In genomic region chr16:668519-669171, GRCh38 we compare ENCODE assay signal across 6 cellular contexts. TPM values are rescaled to one million over a fixed set of nuclear protein-coding genes. Genes with fewer than 3 reads are reported as not detected.
DNase-seq lines count a peak whose midpoint lies in the region; ATAC-seq, FAIRE-seq and TF ChIP-seq lines count a peak whose summit lies in the region.

No MANE protein-coding gene starts in this region.

- H3K9me3 ChIP-seq in A549 (no peaks in the 10 kb centered on the region), small intestine (ENCODE audit: control insufficient read depth, low read depth) (no peaks in the 10 kb centered on the region)

- H3K4me2 ChIP-seq in A549, result peak overlapping the region; percentile 97

- POLR2A ChIA-PET in A549 (lab: Yijun Ruan, JAX), result no interaction called here

- intact Hi-C loops in posterior vena cava (cut with DNase I), result no loop called here

- H3K27me3 ChIP-seq in small intestine (ENCODE audit: control insufficient read depth in 2 of 2, insufficient read depth in 2 of 2, low read length in 2 of 2), result no peaks in the 10 kb centered on the region

- H3K36me3 ChIP-seq in small intestine (ENCODE audit: control insufficient read depth in 2 of 2, insufficient read depth in 2 of 2, low read length in 2 of 2), result peaks cover 15 to 21% of the 10 kb centered on the region in 2 donors

- peak overlapping the region; percentile 90 to 93 for H3K27ac ChIP-seq in A549
- H3K27ac ChIP-seq in small intestine (ENCODE audit: low read depth in 1 of 2, low read length in 1 of 2), result peak overlapping the region; percentile 61 to 71

- TF ChIP-seq CTCF in A549 (IDR thresholded peaks at IDR 0.05), result no peak
- TF ChIP-seq CTCF in epithelial cell of esophagus (IDR thresholded peaks at IDR 0.05; ENCODE audit: insufficient read depth, low read depth, low read length, missing control alignments), result no peak

- peak; percentile 8 to 14; a peak in 3 of 6 replicates for ATAC-seq in A549

- CTCF ChIA-PET in A549 (lab: Yijun Ruan, JAX), result interaction anchor here (0.6 to 13.5 kb wide), 12 partner anchors 7 to 942 kb away, joined by 3 to 105 read pairs (median 12); partner anchors contain the start of genes RHBDL1, STUB1, WDR24 and WDR90

- DNase-seq in A549 (ENCODE audit: low read depth in 1 of 2, low spot score in 1 of 2), result no peak
- peak; percentile 9 for DNase-seq in HT-29 (ENCODE audit: low spot score)
- no peak for DNase-seq in epithelial cell of esophagus (ENCODE audit: low read depth)
- DNase-seq in small intestine, result no peak
- DNase-seq in posterior vena cava (ENCODE audit: low spot score), result no peak
- no peak for DNase-seq in SHP77 treated with DMSO at 0.1 percent for 48 hours (lab: John Stamatoyannopoulos, UW)

- whole genome bisulfite sequencing in A549 (ENCODE audit: missing lambda C conversion rate), result 18% methylated on average over 14 of the region's 50 CpGs
- WGBS in small intestine, 3 donors, result 5 to 6% (median 5%) methylated on average over 35 to 50 of the region's 50 CpGs

- no peak for TF ChIP-seq POLR2A in A549 (IDR thresholded peaks at IDR 0.05; ENCODE audit: low read length)

- FAIRE-seq in A549 (lab: Jason Lieb, UNC), result no peak
- FAIRE-seq in small intestine (lab: Jason Lieb, UNC), result no peak

- H3K4me1 ChIP-seq in A549, result peaks cover 11% of the 10 kb centered on the region
- no peaks in the 10 kb centered on the region for H3K4me1 ChIP-seq in small intestine (ENCODE audit: control insufficient read depth in 2 of 2, insufficient read depth in 1 of 2, low read depth in 1 of 2, low read length in 1 of 2)

- H3K4me3 ChIP-seq in A549, result peak overlapping the region; percentile 98
- H3K4me3 ChIP-seq in epithelial cell of esophagus (ENCODE audit: low read length), result peak overlapping the region; percentile 76
- H3K4me3 ChIP-seq in small intestine (ENCODE audit: low read depth in 1 of 2, low read length in 2 of 2), result peak overlapping the region; percentile 94 to 95

- TF ChIP-seq EP300 in A549 (IDR thresholded peaks at IDR 0.05), result no peak

- no peak for TF ChIP-seq RAD21 in A549 (conservative IDR thresholded peaks at IDR 0.05 in 1 of 2, IDR thresholded peaks at IDR 0.05 in 1 of 2)

TF ChIP-seq in A549, 52 proteins besides CTCF, POLR2A, EP300 and RAD21:
- TF ChIP-seq RNF2 (IDR thresholded peaks at IDR 0.05; ENCODE audit: borderline replicate concordance, low read depth), result 0 out of 2 replicates have a peak, but pooled peaks have one; percentile 2
- 0 out of 2 replicates have a peak, but pooled peaks have one; percentile 25 for TF ChIP-seq KDM5A (IDR thresholded peaks at IDR 0.05)
- no peak for TF ChIP-seq ZSCAN20 (CRISPR knock-in tag; IDR thresholded peaks at IDR 0.05)
- TF ChIP-seq ZFP36 (IDR thresholded peaks at IDR 0.05; ENCODE audit: borderline replicate concordance, partially characterized antibody), result no peak
- 0 out of 2 replicates have a peak, but pooled peaks have one; percentile 17 for TF ChIP-seq MAX (IDR thresholded peaks at IDR 0.05)

RNA-seq across cellular contexts. Expression of gene RHOT2, which starts 0.7 kb away (rescaled TPM):
- 33.9 and 38.0 TPM in 2 replicates for polyA plus RNA-seq in A549 (2011; rRNA removed)
- 125 and 162 TPM in 2 replicates for polyA plus RNA-seq in A549 (2012; cell fraction: cytosol; rRNA removed)
- 953 and 1,278 TPM in 2 replicates for polyA plus RNA-seq in A549 (2012; cell fraction: nucleus; rRNA removed)
- 74.0 to 83.5 TPM (median 83.1 TPM) in 3 replicates for polyA plus RNA-seq in A549 (2017; fragmentation: RNase III; extraction: RNeasy Plus Mini Kit Qiagen cat#74134 plus additional on column Dnase treatment)
- polyA minus RNA-seq in A549 (2011; rRNA and poly(A)+ RNA removed), result 26.4 and 38.1 TPM in 2 replicates
- total RNA-seq in HT-29 (2014; rRNA removed; shearing (Covaris generic)), result 209 and 211 TPM in 2 replicates
- 100 to 1,000 TPM; 112 to 207 (median 206) TPM for polyA plus RNA-seq in small intestine
- 10 to 100 TPM; 57.5 to 65.1 TPM for total RNA-seq in posterior vena cava

RNA-seq across cellular contexts. Expression of gene RHBDL1, which starts 6.8 kb away (rescaled TPM):
- polyA plus RNA-seq in A549 (2011; rRNA removed) (0.56 and 0.75 TPM in 2 replicates), A549 (2017; fragmentation: RNase III; extraction: RNeasy Plus Mini Kit Qiagen cat#74134 plus additional on column Dnase treatment) (1.2 to 1.6 TPM (median 1.4 TPM) in 3 replicates), small intestine (1 to 10 TPM; 3.5 to 6.2 (median 5.8) TPM)
- polyA plus RNA-seq in A549 (2012; cell fraction: cytosol; rRNA removed), result 1.5 and 1.8 TPM in 2 replicates
- 19.1 and 19.7 TPM in 2 replicates for polyA plus RNA-seq in A549 (2012; cell fraction: nucleus; rRNA removed)
- 0.12 and 0.29 TPM in 2 replicates for polyA minus RNA-seq in A549 (2011; rRNA and poly(A)+ RNA removed)
- 7.8 and 8.2 TPM in 2 replicates for total RNA-seq in HT-29 (2014; rRNA removed; shearing (Covaris generic))
- under 1 TPM; 0.71 to 0.79 TPM for total RNA-seq in posterior vena cava

RNA-seq across cellular contexts. Expression of gene STUB1, which starts 11.6 kb away (rescaled TPM):
- polyA plus RNA-seq in A549 (2011; rRNA removed) (53.2 and 60.6 TPM in 2 replicates), A549 (2017; fragmentation: RNase III; extraction: RNeasy Plus Mini Kit Qiagen cat#74134 plus additional on column Dnase treatment) (90.0 to 93.5 TPM (median 90.4 TPM) in 3 replicates), small intestine (100 to 1,000 TPM; 115 to 122 (median 121) TPM)
- 134 and 143 TPM in 2 replicates for polyA plus RNA-seq in A549 (2012; cell fraction: cytosol; rRNA removed)
- polyA plus RNA-seq in A549 (2012; cell fraction: nucleus; rRNA removed), result 123 and 167 TPM in 2 replicates
- 18.1 and 28.3 TPM in 2 replicates for polyA minus RNA-seq in A549 (2011; rRNA and poly(A)+ RNA removed)
- total RNA-seq in HT-29 (2014; rRNA removed; shearing (Covaris generic)), result 258 and 295 TPM in 2 replicates
- 10 to 100 TPM; 73.3 to 79.7 TPM for total RNA-seq in posterior vena cava

RNA-seq across cellular contexts. Expression of gene JMJD8, which starts 15.5 kb away (rescaled TPM):
- 37.5 and 43.8 TPM in 2 replicates for polyA plus RNA-seq in A549 (2011; rRNA removed)
- polyA plus RNA-seq in A549 (2012; cell fraction: cytosol; rRNA removed), result 109 and 141 TPM in 2 replicates
- polyA plus RNA-seq in A549 (2012; cell fraction: nucleus; rRNA removed), result 182 and 269 TPM in 2 replicates
- polyA plus RNA-seq in A549 (2017; fragmentation: RNase III; extraction: RNeasy Plus Mini Kit Qiagen cat#74134 plus additional on column Dnase treatment), result 72.6 to 77.0 TPM (median 73.7 TPM) in 3 replicates
- 33.6 and 39.1 TPM in 2 replicates for polyA minus RNA-seq in A549 (2011; rRNA and poly(A)+ RNA removed)
- total RNA-seq in HT-29 (2014; rRNA removed; shearing (Covaris generic)), result 154 and 176 TPM in 2 replicates
- polyA plus RNA-seq in small intestine, result 10 to 100 TPM; 23.0 to 46.2 (median 23.2) TPM
- 10 to 100 TPM; 49.8 to 58.9 TPM for total RNA-seq in posterior vena cava

RNA-seq across cellular contexts. Expression of gene WDR90, which starts 19.5 kb away (rescaled TPM):
- polyA plus RNA-seq in A549 (2011; rRNA removed) (6.5 and 7.3 TPM in 2 replicates), A549 (2017; fragmentation: RNase III; extraction: RNeasy Plus Mini Kit Qiagen cat#74134 plus additional on column Dnase treatment) (28.1 to 31.4 TPM (median 30.7 TPM) in 3 replicates), small intestine (10 to 100 TPM; 15.7 to 28.2 (median 23.0) TPM)
- polyA plus RNA-seq in A549 (2012; cell fraction: cytosol; rRNA removed), result 27.7 and 34.5 TPM in 2 replicates
- polyA plus RNA-seq in A549 (2012; cell fraction: nucleus; rRNA removed), result 286 and 396 TPM in 2 replicates
- polyA minus RNA-seq in A549 (2011; rRNA and poly(A)+ RNA removed), result 4.8 and 8.1 TPM in 2 replicates
- 162 and 168 TPM in 2 replicates for total RNA-seq in HT-29 (2014; rRNA removed; shearing (Covaris generic))
- 10 to 100 TPM; 13.4 to 14.9 TPM for total RNA-seq in posterior vena cava
